Comparison of ENCODE assay signal across 8 cellular contexts in genomic region chr14:103500148-103500990, GRCh38. TPM values are rescaled to one million over a fixed set of nuclear protein-coding genes. Genes with fewer than 3 reads are reported as not detected.
A peak's percentile ranks its signal among the peaks of the same experiment; 100 is the strongest.
DNase-seq lines count a peak whose midpoint lies in the region; ATAC-seq and TF ChIP-seq lines count a peak whose summit lies in the region.

No MANE protein-coding gene starts in this region.

- H3K27me3 ChIP-seq in MG63: no peaks in the 10 kb centered on the region
- no peaks in the 10 kb centered on the region for H3K27me3 ChIP-seq in SJCRH30
- no peaks in the 10 kb centered on the region for H3K27me3 ChIP-seq in gastroesophageal sphincter
- no peaks in the 10 kb centered on the region for H3K27me3 ChIP-seq in osteoblast (ENCODE audit: insufficient read depth, low read length)
- H3K27me3 ChIP-seq in suprapubic skin: no peaks in the 10 kb centered on the region

- H3K79me2 ChIP-seq in osteoblast (ENCODE audit: insufficient read depth, low read length): peaks cover 23% of the 10 kb centered on the region

- in situ Hi-C loops in G401 (cut with HindIII; ENCODE audit: low sequenced_read_pairs): no loop called here

- H3K4me2 ChIP-seq in osteoblast (ENCODE audit: insufficient read depth, low read length): peak overlapping the region; percentile 27

- ATAC-seq in gastroesophageal sphincter (peak; percentile 93), GM18511 (IDR thresholded peaks at IDR 0.05; ENCODE audit: unreplicated experiment) (no peak)

- no peak overlapping the region for H3K4me3 ChIP-seq in MG63
- no peak overlapping the region for H3K4me3 ChIP-seq in SJCRH30
- H3K4me3 ChIP-seq in gastroesophageal sphincter: no peak overlapping the region
- no peak overlapping the region for H3K4me3 ChIP-seq in osteoblast (ENCODE audit: insufficient read depth, low read length)
- H3K4me3 ChIP-seq in suprapubic skin: no peak overlapping the region

- DNase-seq in G401 (ENCODE audit: low spot score) (peak; percentile 97), MG63 (peak; percentile 72), SJCRH30 (peak; percentile 88 to 94), osteoblast (ENCODE audit: insufficient read length, low spot score, missing footprints) (peak; percentile 89), suprapubic skin (ENCODE audit: low spot score in 2 of 2) (peak; percentile 93 to 95)
- peak; percentile 81 for DNase-seq in activated naive CD4-positive, alpha-beta T cell treated with Interleukin-2 at 50 U/mL for 16 hours

- no peak for TF ChIP-seq POLR2A in gastroesophageal sphincter (IDR thresholded peaks at IDR 0.05)
- TF ChIP-seq POLR2A in suprapubic skin (IDR thresholded peaks at IDR 0.05): no peak

- no peak overlapping the region for H3K27ac ChIP-seq in SJCRH30
- peak overlapping the region; percentile 12 to 70 (median 51) for H3K27ac ChIP-seq in gastroesophageal sphincter
- peak overlapping the region; percentile 42 for H3K27ac ChIP-seq in osteoblast (ENCODE audit: low read depth, low read length)
- no peak overlapping the region for H3K27ac ChIP-seq in suprapubic skin

- H3K4me1 ChIP-seq in SJCRH30: no peaks in the 10 kb centered on the region
- H3K4me1 ChIP-seq in gastroesophageal sphincter: peaks cover 0 to 23% (median 0%) of the 10 kb centered on the region in 3 donors
- peaks cover 12% of the 10 kb centered on the region for H3K4me1 ChIP-seq in osteoblast (ENCODE audit: insufficient read depth, low read length)
- H3K4me1 ChIP-seq in suprapubic skin: peaks cover 14% of the 10 kb centered on the region

- no peak overlapping the region for H2AFZ ChIP-seq in osteoblast (ENCODE audit: low read length)

- TF ChIP-seq CTCF in gastroesophageal sphincter (IDR thresholded peaks at IDR 0.05): peak; percentile 83 to 91 (median 89)
- peak; percentile 98 for TF ChIP-seq CTCF in osteoblast (IDR thresholded peaks at IDR 0.05; ENCODE audit: extremely low read depth, low read depth, low read length)
- peak; percentile 91 to 92 for TF ChIP-seq CTCF in suprapubic skin (IDR thresholded peaks at IDR 0.05)

- H3K9me3 ChIP-seq in MG63 (no peaks in the 10 kb centered on the region), SJCRH30 (replicated peaks) (no peaks in the 10 kb centered on the region), gastroesophageal sphincter (no peaks in the 10 kb centered on the region), osteoblast (ENCODE audit: low read depth, low read length) (no peaks in the 10 kb centered on the region), suprapubic skin (no peaks in the 10 kb centered on the region)

- peaks cover 29% of the 10 kb centered on the region for H4K20me1 ChIP-seq in osteoblast (ENCODE audit: insufficient read depth, low read length)

- TF ChIP-seq EP300 in gastroesophageal sphincter (IDR thresholded peaks at IDR 0.05) (no peak), suprapubic skin (IDR thresholded peaks at IDR 0.05) (no peak)

- 25 to 38% methylated on average over 14 to 15 of the region's 17 CpGs for WGBS in gastroesophageal sphincter (ENCODE audit: low coverage in 1 of 2), 2 donors
- 38% methylated on average over 17 of the region's 17 CpGs for WGBS in suprapubic skin

- H3K36me3 ChIP-seq in MG63 (peaks cover 20% of the 10 kb centered on the region), SJCRH30 (peaks cover 62% of the 10 kb centered on the region), gastroesophageal sphincter (peaks cover 0 to 87% of the 10 kb centered on the region in 2 donors), osteoblast (ENCODE audit: insufficient read depth, low read length) (peaks cover 79% of the 10 kb centered on the region), suprapubic skin (peaks cover 63% of the 10 kb centered on the region)

RNA-seq across cellular contexts. Expression of gene CKB, which starts 22.3 kb away (rescaled TPM):
- total RNA-seq in G401 (2014; rRNA removed; shearing (Covaris generic)): 672 and 986 TPM in 2 replicates
- 34.9 and 45.2 TPM in 2 replicates for total RNA-seq in MG63 (2014; rRNA removed; shearing (Covaris generic); ENCODE audit: low replicate concordance)
- total RNA-seq in SJCRH30 (2014; rRNA removed; shearing (Covaris generic)): 66.4 and 84.4 TPM in 2 replicates
- total RNA-seq in gastroesophageal sphincter (1,000 to 10,000 TPM in 2 of 4 donors, 100 to 1,000 TPM in 2; 453 to 1,624 (median 922) TPM), osteoblast (5.1 and 8.3 TPM in 2 replicates), suprapubic skin (100 to 1,000 TPM; 107 to 172 (median 128) TPM)

RNA-seq across cellular contexts. Expression of gene TRMT61A, which starts 28.6 kb away (rescaled TPM):
- total RNA-seq in G401 (2014; rRNA removed; shearing (Covaris generic)): 17.6 and 29.3 TPM in 2 replicates
- total RNA-seq in MG63 (2014; rRNA removed; shearing (Covaris generic); ENCODE audit: low replicate concordance): 29.0 and 43.2 TPM in 2 replicates
- total RNA-seq in SJCRH30 (2014; rRNA removed; shearing (Covaris generic)): 18.1 and 18.7 TPM in 2 replicates
- total RNA-seq in gastroesophageal sphincter: 10 to 100 TPM; 22.5 to 45.2 (median 30.9) TPM
- 9.0 and 10.6 TPM in 2 replicates for total RNA-seq in osteoblast
- 10 to 100 TPM; 15.9 to 21.9 (median 18.5) TPM for total RNA-seq in suprapubic skin

Comparison
In these comparisons a context has a peak if more than half of its experiments do, and no peak if none do; other contexts are left out.
1. H3K27ac ChIP-seq: peak in gastroesophageal sphincter (4 of 4) and osteoblast (single experiment); none in SJCRH30 (single experiment) and suprapubic skin (single experiment).
2. Peak in every context shown above with its lines, with median percentiles within 50 percentile points of each other: DNase-seq and CTCF ChIP-seq.